ENCODE assay signal across 1 cellular context in genomic region chr19:1812426-1813196, GRCh38.
TF ChIP-seq lines count a peak whose summit lies in the region.

No MANE protein-coding gene starts in this region.

TF ChIP-seq in HEK293, 187 proteins besides CTCF, POLR2A, EP300 and RAD21 (continued from another document and continues in another):
- TF ChIP-seq ZNF148 (tag by site-specific recombination; IDR thresholded peaks at IDR 0.05; ENCODE audit: borderline replicate concordance) (no peak), ZNF280C (tag by site-specific recombination; IDR thresholded peaks at IDR 0.05) (no peak), ZSCAN4 (tag by site-specific recombination; IDR thresholded peaks at IDR 0.05) (no peak), PBX3 (CRISPR knock-in tag; IDR thresholded peaks at IDR 0.05) (no peak), ZSCAN30 (tag by site-specific recombination; IDR thresholded peaks at IDR 0.05) (0 out of 2 replicates have a peak, but pooled peaks have one; percentile 33), ZNF23 (tag by site-specific recombination; IDR thresholded peaks at IDR 0.05; ENCODE audit: borderline replicate concordance) (no peak), PRDM1 (tag by site-specific recombination; IDR thresholded peaks at IDR 0.05) (no peak), ZNF658 (tag by site-specific recombination; IDR thresholded peaks at IDR 0.05) (no peak), ZSCAN16 (tag by site-specific recombination; IDR thresholded peaks at IDR 0.05) (no peak), ZNF350 (tag by site-specific recombination; IDR thresholded peaks at IDR 0.05) (no peak), ZNF580 (tag by site-specific recombination; IDR thresholded peaks at IDR 0.05) (no peak), ZNF48 (tag by site-specific recombination; IDR thresholded peaks at IDR 0.05) (no peak), MYNN (tag by site-specific recombination; IDR thresholded peaks at IDR 0.05; ENCODE audit: borderline replicate concordance) (no peak), KLF7 (tag by site-specific recombination; IDR thresholded peaks at IDR 0.05; ENCODE audit: borderline replicate concordance) (peak; percentile 82), IKZF3 (tag by site-specific recombination; IDR thresholded peaks at IDR 0.05) (peak; percentile 31; the same call in 1 of the 2 replicates), ZBTB20 (tag by site-specific recombination; IDR thresholded peaks at IDR 0.05) (peak; percentile 60), ZNF223 (tag by site-specific recombination; IDR thresholded peaks at IDR 0.05) (no peak), PRDM4 (tag by site-specific recombination; IDR thresholded peaks at IDR 0.05) (no peak), ZFP69B (tag by site-specific recombination; IDR thresholded peaks at IDR 0.05) (peak; percentile 91), ZNF112 (tag by site-specific recombination; IDR thresholded peaks at IDR 0.05) (no peak), ZNF560 (tag by site-specific recombination; IDR thresholded peaks at IDR 0.05; ENCODE audit: borderline replicate concordance) (no peak), ZNF777 (tag by site-specific recombination; IDR thresholded peaks at IDR 0.05; ENCODE audit: borderline replicate concordance) (no peak), ZNF629 (tag by site-specific recombination; IDR thresholded peaks at IDR 0.05) (no peak), ZNF596 (tag by site-specific recombination; IDR thresholded peaks at IDR 0.05) (no peak), ZNF16 (tag by site-specific recombination; IDR thresholded peaks at IDR 0.05; ENCODE audit: low read depth) (no peak), ZNF214 (tag by site-specific recombination; IDR thresholded peaks at IDR 0.05; ENCODE audit: borderline replicate concordance) (no peak), ZNF473 (tag by site-specific recombination; IDR thresholded peaks at IDR 0.05) (no peak), WT1 (tag by site-specific recombination; IDR thresholded peaks at IDR 0.05) (no peak), ZNF626 (tag by site-specific recombination; IDR thresholded peaks at IDR 0.05) (no peak), SCRT2 (tag by site-specific recombination; IDR thresholded peaks at IDR 0.05) (no peak), ZNF501 (tag by site-specific recombination; IDR thresholded peaks at IDR 0.05) (no peak), SP3 (tag by site-specific recombination; IDR thresholded peaks at IDR 0.05) (peak; percentile 97), PRDM10 (tag by site-specific recombination; IDR thresholded peaks at IDR 0.05) (no peak), ZNF175 (tag by site-specific recombination; IDR thresholded peaks at IDR 0.05) (no peak), ZNF664 (tag by site-specific recombination; IDR thresholded peaks at IDR 0.05) (no peak), INSM2 (tag by site-specific recombination; IDR thresholded peaks at IDR 0.05) (no peak), ZNF341 (tag by site-specific recombination; IDR thresholded peaks at IDR 0.05; ENCODE audit: low read depth) (no peak; the same call in 1 of the 2 replicates), ZNF76 (tag by site-specific recombination; IDR thresholded peaks at IDR 0.05; ENCODE audit: borderline replicate concordance, low read depth) (0 out of 2 replicates have a peak, but pooled peaks have one; percentile 10), ZNF138 (tag by site-specific recombination; IDR thresholded peaks at IDR 0.05; ENCODE audit: borderline replicate concordance) (no peak), ZNF449 (tag by site-specific recombination; IDR thresholded peaks at IDR 0.05) (no peak), ZNF37A (tag by site-specific recombination; IDR thresholded peaks at IDR 0.05) (no peak), ZSCAN5A (tag by site-specific recombination; IDR thresholded peaks at IDR 0.05) (no peak), ZNF530 (tag by site-specific recombination; IDR thresholded peaks at IDR 0.05; ENCODE audit: low read depth) (no peak), ZNF2 (tag by site-specific recombination; IDR thresholded peaks at IDR 0.05) (peak; percentile 82; the same call in 1 of the 2 replicates), ZNF585B (tag by site-specific recombination; IDR thresholded peaks at IDR 0.05) (no peak), ZBTB48 (tag by site-specific recombination; IDR thresholded peaks at IDR 0.05) (peak; percentile 93), ZBTB21 (tag by site-specific recombination; IDR thresholded peaks at IDR 0.05) (no peak), ZNF707 (tag by site-specific recombination; IDR thresholded peaks at IDR 0.05) (no peak), OVOL3 (tag by site-specific recombination; IDR thresholded peaks at IDR 0.05) (no peak), GLI2 (tag by site-specific recombination; IDR thresholded peaks at IDR 0.05; ENCODE audit: borderline replicate concordance, low read depth) (no peak)
